ENCODE assay signal across 1 cellular context in genomic region chr20:22722840-22723239, GRCh38.
TF ChIP-seq lines count a peak whose summit lies in the region.

No MANE protein-coding gene starts in this region.

TF ChIP-seq in H1, 55 proteins besides CTCF, POLR2A, EP300 and RAD21 (continued from another document):
- TF ChIP-seq, protein P1, sequence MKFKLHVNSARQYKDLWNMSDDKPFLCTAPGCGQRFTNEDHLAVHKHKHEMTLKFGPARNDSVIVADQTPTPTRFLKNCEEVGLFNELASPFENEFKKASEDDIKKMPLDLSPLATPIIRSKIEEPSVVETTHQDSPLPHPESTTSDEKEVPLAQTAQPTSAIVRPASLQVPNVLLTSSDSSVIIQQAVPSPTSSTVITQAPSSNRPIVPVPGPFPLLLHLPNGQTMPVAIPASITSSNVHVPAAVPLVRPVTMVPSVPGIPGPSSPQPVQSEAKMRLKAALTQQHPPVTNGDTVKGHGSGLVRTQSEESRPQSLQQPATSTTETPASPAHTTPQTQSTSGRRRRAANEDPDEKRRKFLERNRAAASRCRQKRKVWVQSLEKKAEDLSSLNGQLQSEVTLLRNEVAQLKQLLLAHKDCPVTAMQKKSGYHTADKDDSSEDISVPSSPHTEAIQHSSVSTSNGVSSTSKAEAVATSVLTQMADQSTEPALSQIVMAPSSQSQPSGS (IDR thresholded peaks at IDR 0.05; ENCODE audit: low read length): no peak
- TF ChIP-seq CHD7 (IDR thresholded peaks at IDR 0.05; ENCODE audit: insufficient replicate concordance, low read length) (no peak), JUND (IDR thresholded peaks at IDR 0.05; ENCODE audit: low read length) (no peak), YY1 (IDR thresholded peaks at IDR 0.05; ENCODE audit: low read depth, low read length) (no peak), BRCA1 (IDR thresholded peaks at IDR 0.05; ENCODE audit: low read depth, low read length) (no peak), NRF1 (IDR thresholded peaks at IDR 0.05; ENCODE audit: low read depth, low read length) (no peak), RXRA (IDR thresholded peaks at IDR 0.05; ENCODE audit: insufficient read depth, low read depth, low read length) (no peak), KDM5A (IDR thresholded peaks at IDR 0.05; ENCODE audit: low read length) (no peak), CREB1 (IDR thresholded peaks at IDR 0.05) (no peak)
